Comparison of ENCODE assay signal across 10 cellular contexts in genomic region chr12:64714551-64714968, GRCh38. TPM values are rescaled to one million over a fixed set of nuclear protein-coding genes. Genes with fewer than 3 reads are reported as not detected.
DNase-seq lines count a peak whose midpoint lies in the region; ATAC-seq and TF ChIP-seq lines count a peak whose summit lies in the region.
"Had no signal": no experiment of that assay in that cellular context is flagged by ENCODE, and none has a peak within 500 bp of the region (broad histone marks: within the 10 kb centered on the region; RNA-seq: fewer than 3 reads in every experiment).

No MANE protein-coding gene starts in this region.

- no peak overlapping the region for H3K4me3 Mint-ChIP-seq in activated naive CD8-positive, alpha-beta T cell treated with anti-CD3 and anti-CD28 coated beads for 36 hours
- no peak overlapping the region for H3K4me3 Mint-ChIP-seq in type B pancreatic cell

- H3K36me3 ChIP-seq in BE2C: peaks cover 23% of the 10 kb centered on the region

- no peaks in the 10 kb centered on the region for H3K9me3 ChIP-seq in BE2C

- no peaks in the 10 kb centered on the region for H3K27me3 ChIP-seq in BE2C

- ATAC-seq in GM19397 (IDR thresholded peaks at IDR 0.05; ENCODE audit: unreplicated experiment): peak; percentile 53
- peak; percentile 69 for ATAC-seq in HG03066 (IDR thresholded peaks at IDR 0.05; ENCODE audit: low read depth, unreplicated experiment)
- no peak for ATAC-seq in esophagus mucosa
- ATAC-seq: Right ventricle myocardium inferior had no signal

- TF ChIP-seq CTCF in GM12865 (IDR thresholded peaks at IDR 0.05; ENCODE audit: insufficient read depth, low read depth, low read length, missing control alignments): no peak
- no peak for TF ChIP-seq CTCF in BE2C (IDR thresholded peaks at IDR 0.05; ENCODE audit: low read depth, low read length)
- no peak for TF ChIP-seq CTCF in type B pancreatic cell (conservative IDR thresholded peaks at IDR 0.05)

- DNase-seq in GM12865 (ENCODE audit: low read depth) (peak; percentile 48), BE2C (no peak), 8988T (no peak), type B pancreatic cell (ENCODE audit: extremely low spot score, unreplicated experiment) (no peak)
- DNase-seq in activated naive CD8-positive, alpha-beta T cell treated with anti-CD3 and anti-CD28 coated beads for 36 hours: no peak

- H3K4me1 Mint-ChIP-seq in activated naive CD8-positive, alpha-beta T cell treated with anti-CD3 and anti-CD28 coated beads for 36 hours: peaks cover 24% of the 10 kb centered on the region
- no peaks in the 10 kb centered on the region for H3K4me1 Mint-ChIP-seq in type B pancreatic cell (ENCODE audit: unreplicated experiment)

- no peak overlapping the region for H3K4me3 ChIP-seq in GM12865 (ENCODE audit: low read depth, low read length)
- H3K4me3 ChIP-seq in BE2C (ENCODE audit: low read depth, low read length): no peak overlapping the region

- no peaks in the 10 kb centered on the region for H3K4me1 ChIP-seq in BE2C

- H3K27me3 Mint-ChIP-seq in activated naive CD8-positive, alpha-beta T cell treated with anti-CD3 and anti-CD28 coated beads for 36 hours: no peaks in the 10 kb centered on the region
- no peaks in the 10 kb centered on the region for H3K27me3 Mint-ChIP-seq in type B pancreatic cell
- H3K27me3 Mint-ChIP-seq: progenitor cell of endocrine pancreas had no signal

- H3K27ac Mint-ChIP-seq in activated naive CD8-positive, alpha-beta T cell treated with anti-CD3 and anti-CD28 coated beads for 36 hours: peak overlapping the region; percentile 52
- no peak overlapping the region for H3K27ac Mint-ChIP-seq in type B pancreatic cell
- H3K27ac Mint-ChIP-seq: progenitor cell of endocrine pancreas had no signal

- H3K36me3 Mint-ChIP-seq in activated naive CD8-positive, alpha-beta T cell treated with anti-CD3 and anti-CD28 coated beads for 36 hours: peaks cover 34% of the 10 kb centered on the region
- H3K36me3 Mint-ChIP-seq in type B pancreatic cell: peaks cover 43% of the 10 kb centered on the region

- no peaks in the 10 kb centered on the region for H3K9me3 Mint-ChIP-seq in activated naive CD8-positive, alpha-beta T cell treated with anti-CD3 and anti-CD28 coated beads for 36 hours
- no peaks in the 10 kb centered on the region for H3K9me3 Mint-ChIP-seq in type B pancreatic cell

RNA-seq across cellular contexts. Expression of gene GNS, which starts 44.6 kb away (rescaled TPM):
- 10 to 100 TPM; 18.4 to 21.4 TPM for total RNA-seq in activated naive CD8-positive, alpha-beta T cell treated with anti-CD3 and anti-CD28 coated beads for 36 hours
- 20.5 TPM for polyA plus RNA-seq in BE2C (2012; ENCODE audit: insufficient read depth, insufficient read length, low read depth)
- total RNA-seq in type B pancreatic cell (ENCODE audit: low replicate concordance) (76.7 and 84.7 TPM in 2 replicates), esophagus mucosa (28.9 TPM)
